In genomic region chr22:46251266-46251665, GRCh38 we compare ENCODE assay signal across 8 cellular contexts. TPM values are rescaled to one million over a fixed set of nuclear protein-coding genes. Genes with fewer than 3 reads are reported as not detected.
A peak's percentile ranks its signal among the peaks of the same experiment; 100 is the strongest.
DNase-seq lines count a peak whose midpoint lies in the region; ATAC-seq and TF ChIP-seq lines count a peak whose summit lies in the region.

No MANE protein-coding gene starts in this region.

- DNase-seq in CD4-positive, CD25-positive, alpha-beta regulatory T cell, result no peak
- DNase-seq in colonic mucosa, result no peak
- DNase-seq in nephron progenitor cell, result no peak
- no peak for DNase-seq in NCI-H1092 treated with DMSO at 0.1 percent for 48 hours (lab: John Stamatoyannopoulos, UW)
- DNase-seq in ureter (ENCODE audit: low spot score), result no peak
- DNase-seq in amniotic stem cell (lab: John Stamatoyannopoulos, UW), result no peak

- no peak overlapping the region for H2AFZ ChIP-seq in Loucy (ENCODE audit: low read length)

- H3K4me1 ChIP-seq in CD4-positive, CD25-positive, alpha-beta regulatory T cell (ENCODE audit: control insufficient read depth, insufficient read depth, low read length, poor library complexity, severe bottlenecking), result peaks cover 18% of the 10 kb centered on the region
- H3K4me1 ChIP-seq in Loucy (ENCODE audit: insufficient read depth, low read length, poor library complexity, severe bottlenecking) (peaks cover 61% of the 10 kb centered on the region), colonic mucosa (peaks cover 4% of the 10 kb centered on the region)

- ATAC-seq in CD4-positive, CD25-positive, alpha-beta regulatory T cell (ENCODE audit: low read depth in 2 of 2), result no peak
- ATAC-seq in GM19455 (IDR thresholded peaks at IDR 0.05; ENCODE audit: unreplicated experiment), result no peak

- H3K27me3 ChIP-seq in CD4-positive, CD25-positive, alpha-beta regulatory T cell (ENCODE audit: control insufficient read depth, insufficient read depth, low read length), result no peaks in the 10 kb centered on the region
- no peaks in the 10 kb centered on the region for H3K27me3 ChIP-seq in Loucy (ENCODE audit: insufficient read depth, low read length, poor library complexity, severe bottlenecking)
- no peaks in the 10 kb centered on the region for H3K27me3 ChIP-seq in colonic mucosa

- H3K79me2 ChIP-seq in Loucy (ENCODE audit: insufficient read depth, low read length), result peaks cover 66% of the 10 kb centered on the region

- intact Hi-C loops in colonic mucosa (cut with DNase I), result loop anchor here (10.0 kb wide), 1 partner anchor 106 kb away; no protein-coding TSS in a partner anchor

- H3K4me2 ChIP-seq in Loucy (ENCODE audit: low read depth, low read length, poor library complexity, severe bottlenecking), result peak overlapping the region; percentile 86

- no peaks in the 10 kb centered on the region for H3F3A ChIP-seq in Loucy (ENCODE audit: low read depth)

- peaks cover 8 to 35% (median 23%) of the 10 kb centered on the region in 4 donors for H3K4me1 Mint-ChIP-seq in CD4-positive, CD25-positive, alpha-beta regulatory T cell
- H3K4me1 Mint-ChIP-seq in nephron progenitor cell, result peaks cover 22% of the 10 kb centered on the region

- H3K4me3 Mint-ChIP-seq in CD4-positive, CD25-positive, alpha-beta regulatory T cell, result peak overlapping the region; percentile 66 to 87 (median 82)
- H3K4me3 Mint-ChIP-seq in nephron progenitor cell, result peak overlapping the region; percentile 75

- peak overlapping the region; percentile 71 for H3K27ac ChIP-seq in CD4-positive, CD25-positive, alpha-beta regulatory T cell (ENCODE audit: insufficient read depth, low read length, poor library complexity, severe bottlenecking)
- no peak overlapping the region for H3K27ac ChIP-seq in colonic mucosa

- peak overlapping the region in 2 of 3 donors; percentile 76 to 96 for H3K27ac Mint-ChIP-seq in CD4-positive, CD25-positive, alpha-beta regulatory T cell
- H3K27ac Mint-ChIP-seq in nephron progenitor cell, result no peak overlapping the region

- H3K27me3 Mint-ChIP-seq in CD4-positive, CD25-positive, alpha-beta regulatory T cell, result no peaks in the 10 kb centered on the region
- H3K27me3 Mint-ChIP-seq in nephron progenitor cell (ENCODE audit: low read depth, poor library complexity), result peaks cover 16% of the 10 kb centered on the region

- H4K20me1 ChIP-seq in Loucy (ENCODE audit: insufficient read depth, low read length, poor library complexity, severe bottlenecking), result no peaks in the 10 kb centered on the region

- H3K36me3 Mint-ChIP-seq in CD4-positive, CD25-positive, alpha-beta regulatory T cell, result no peaks in the 10 kb centered on the region
- H3K36me3 Mint-ChIP-seq in nephron progenitor cell (ENCODE audit: low read depth), result peaks cover 18% of the 10 kb centered on the region

- H3K9me3 ChIP-seq in CD4-positive, CD25-positive, alpha-beta regulatory T cell (ENCODE audit: control insufficient read depth in 2 of 2, low read length in 2 of 2), result no peaks in the 10 kb centered on the region
- H3K9me3 ChIP-seq in Loucy (ENCODE audit: insufficient read depth, low read depth, low read length) (no peaks in the 10 kb centered on the region), colonic mucosa (no peaks in the 10 kb centered on the region)

- H3K9ac ChIP-seq in Loucy (ENCODE audit: low read depth, low read length, poor library complexity, severe bottlenecking), result peak overlapping the region; percentile 95
- H3K9ac ChIP-seq in colonic mucosa (ENCODE audit: low read depth in 2 of 2, low read length in 2 of 2), result peak overlapping the region; percentile 91 to 93

- TF ChIP-seq CTCF in Loucy (conservative IDR thresholded peaks at IDR 0.05; ENCODE audit: low read length), result no peak
- TF ChIP-seq CTCF in colonic mucosa (IDR thresholded peaks at IDR 0.05), result no peak
- no peak for TF ChIP-seq CTCF in nephron progenitor cell (IDR thresholded peaks at IDR 0.05)

- H3K9me2 ChIP-seq in Loucy (replicated peaks; ENCODE audit: low read depth, low read length), result no peaks in the 10 kb centered on the region

- no peaks in the 10 kb centered on the region for H3K9me3 Mint-ChIP-seq in CD4-positive, CD25-positive, alpha-beta regulatory T cell
- H3K9me3 Mint-ChIP-seq in nephron progenitor cell, result peaks cover 26% of the 10 kb centered on the region

- H3K4me3 ChIP-seq in CD4-positive, CD25-positive, alpha-beta regulatory T cell (ENCODE audit: low read depth, low read length), result peak overlapping the region; percentile 48
- H3K4me3 ChIP-seq in Loucy (ENCODE audit: low read length, poor library complexity, severe bottlenecking) (peak overlapping the region; percentile 84), colonic mucosa (peak overlapping the region; percentile 92)

- H3K36me3 ChIP-seq in CD4-positive, CD25-positive, alpha-beta regulatory T cell (ENCODE audit: control insufficient read depth, insufficient read depth, low read length), result no peaks in the 10 kb centered on the region
- H3K36me3 ChIP-seq in Loucy (ENCODE audit: insufficient read depth, low read length) (no peaks in the 10 kb centered on the region), colonic mucosa (no peaks in the 10 kb centered on the region)

RNA-seq across cellular contexts. Expression of gene CDPF1, which starts 1.2 kb away (rescaled TPM):
- total RNA-seq in CD4-positive, CD25-positive, alpha-beta regulatory T cell, result 5.5 TPM
- 10 to 100 TPM; 16.7 to 24.7 (median 20.5) TPM for polyA plus RNA-seq in CD4-positive, CD25-positive, alpha-beta regulatory T cell
- 10 to 100 TPM in 1 of 2 donors, 1 to 10 TPM in 1; 5.8 to 11.2 TPM for total RNA-seq in colonic mucosa
- total RNA-seq in ureter, result 9.8 TPM

RNA-seq across cellular contexts. Expression of gene PKDREJ, which starts 11.9 kb away (rescaled TPM):
- not detected for total RNA-seq in CD4-positive, CD25-positive, alpha-beta regulatory T cell
- under 1 TPM in 1 of 4 donors, not detected in 3; 0.19 TPM for polyA plus RNA-seq in CD4-positive, CD25-positive, alpha-beta regulatory T cell
- 1 to 10 TPM in 1 of 2 donors, under 1 TPM in 1; 0.32 to 1.1 TPM for total RNA-seq in colonic mucosa
- total RNA-seq in ureter, result 0.13 TPM

RNA-seq across cellular contexts. Expression of gene TTC38, which starts 16.5 kb away (rescaled TPM):
- total RNA-seq in CD4-positive, CD25-positive, alpha-beta regulatory T cell, result 7.1 TPM
- polyA plus RNA-seq in CD4-positive, CD25-positive, alpha-beta regulatory T cell, result 10 to 100 TPM in 1 of 4 donors, 1 to 10 TPM in 3; 5.1 to 10.9 (median 5.7) TPM
- 100 to 1,000 TPM; 124 to 149 TPM for total RNA-seq in colonic mucosa
- total RNA-seq in ureter, result 30.9 TPM

RNA-seq across cellular contexts. Expression of gene GTSE1, which starts 45.4 kb away (rescaled TPM):
- 1.3 TPM for total RNA-seq in CD4-positive, CD25-positive, alpha-beta regulatory T cell
- polyA plus RNA-seq in CD4-positive, CD25-positive, alpha-beta regulatory T cell, result under 1 TPM in 3 of 4 donors, not detected in 1; 0.17 to 0.73 (median 0.21) TPM
- total RNA-seq in colonic mucosa (10 to 100 TPM in 1 of 2 donors, 1 to 10 TPM in 1; 7.8 to 38.8 TPM), ureter (1.6 TPM)
